8 cellular contexts compared by ENCODE assay signal in the genomic region with DNA sequence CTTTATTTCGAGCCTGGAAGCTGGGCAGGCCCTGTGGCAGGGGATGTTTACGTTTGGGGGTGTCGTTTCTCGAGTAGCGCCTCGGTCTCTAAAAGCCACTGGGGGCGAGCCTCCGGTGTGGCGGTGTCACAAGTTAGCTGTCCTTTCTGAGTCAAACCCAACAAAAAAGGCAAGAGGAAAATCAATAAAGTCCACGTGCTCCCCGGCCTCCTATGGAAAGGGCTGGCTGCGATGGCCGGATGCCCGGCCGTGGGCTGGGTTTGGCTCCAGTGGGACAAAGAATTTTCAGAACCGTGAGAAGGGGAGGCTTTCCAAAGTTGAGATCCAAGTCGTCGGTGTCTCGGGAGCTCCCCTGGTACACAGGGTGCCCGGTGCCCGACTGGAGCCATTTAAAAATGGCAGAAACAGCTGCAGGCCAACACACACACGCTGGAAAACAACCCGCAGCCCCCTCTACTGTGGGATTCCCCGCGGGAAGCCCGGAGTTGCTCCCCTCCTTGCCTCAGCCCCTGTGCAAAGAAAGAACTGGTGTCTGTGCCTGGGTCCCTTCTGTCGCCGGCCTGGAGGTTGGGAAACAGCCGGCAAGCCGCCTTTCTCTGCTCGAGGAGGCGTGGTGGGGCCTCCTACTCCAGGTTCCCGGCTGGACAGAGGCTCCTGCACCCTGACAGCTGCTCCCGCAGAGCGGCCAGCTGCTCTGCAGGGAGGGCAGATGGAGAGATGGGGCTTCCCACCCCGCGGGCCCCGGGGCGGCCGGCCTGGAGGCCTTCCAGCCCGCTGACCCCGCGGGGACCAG. TPM values are rescaled to one million over a fixed set of nuclear protein-coding genes. Genes with fewer than 3 reads are reported as not detected.
DNase-seq lines count a peak whose midpoint lies in the region; FAIRE-seq and TF ChIP-seq lines count a peak whose summit lies in the region.

No MANE protein-coding gene starts in this region.

- DNase-seq in C1 segment of cervical spinal cord (lab: John Stamatoyannopoulos, UW) (peak in 12 of 14 donors; percentile 30 to 76 (median 68)), GM19239 (ENCODE audit: insufficient read length, low spot score) (no peak), NCI-H82 treated with DMSO at 0.1 percent for 48 hours (lab: John Stamatoyannopoulos, UW; ENCODE audit: unreplicated experiment) (peak; percentile 60), breast epithelium (ENCODE audit: low spot score in 2 of 2) (peak; percentile 66 to 78), iPS DF 6.9 (ENCODE audit: low read depth, low spot score) (no peak), putamen (ENCODE audit: low spot score) (peak; percentile 63), GOT3 (lab: John Stamatoyannopoulos, UW) (no peak), UCSD-AML1 (lab: John Stamatoyannopoulos, UW; ENCODE audit: unreplicated experiment) (no peak)

- H3K4me3 ChIP-seq in breast epithelium = peak overlapping the region; percentile 65 to 97 (median 77)
- peak overlapping the region; percentile 84; the same call in 1 of the 2 replicates for H3K4me3 ChIP-seq in iPS DF 6.9 (ENCODE audit: low read length)

- WGBS in iPS DF 6.9 (ENCODE audit: insufficient coverage, insufficient read length) = no CpG with 5 or more reads among the region's 43 CpGs

- peak; percentile 39 for FAIRE-seq in GM19239 (lab: Jason Lieb, UNC)

- H3K27me3 ChIP-seq in breast epithelium = no peaks in the 10 kb centered on the region
- H3K27me3 ChIP-seq in iPS DF 6.9 (ENCODE audit: control insufficient read depth, insufficient read depth, low read length) = peaks cover 10% of the 10 kb centered on the region; the same call in 1 of the 2 replicates

- TF ChIP-seq CTCF in breast epithelium (IDR thresholded peaks at IDR 0.05) = no peak

- peak overlapping the region; percentile 84 to 88 for H3K27ac ChIP-seq in breast epithelium
- H3K27ac ChIP-seq in iPS DF 6.9 (ENCODE audit: low read length) = no peak overlapping the region

- intact Hi-C loops in breast epithelium (cut with DNase I; ENCODE audit: low total_unique reads) = loop anchor here (5.0 kb wide), 1 partner anchor 226 kb away; no protein-coding TSS in a partner anchor

- TF ChIP-seq POLR2A in breast epithelium (IDR thresholded peaks at IDR 0.05) = peak; percentile 33

- no peaks in the 10 kb centered on the region for H3K9me3 ChIP-seq in breast epithelium
- H3K9me3 ChIP-seq in iPS DF 6.9 (ENCODE audit: control insufficient read depth, insufficient read depth, low read length) = no peaks in the 10 kb centered on the region

- H3K4me1 ChIP-seq in breast epithelium = no peaks in the 10 kb centered on the region
- 0 out of 2 replicates have a peak, but pooled peaks cover 3% of the 10 kb centered on the region for H3K4me1 ChIP-seq in iPS DF 6.9 (ENCODE audit: control insufficient read depth, insufficient read depth, low read length)

- no peaks in the 10 kb centered on the region for H3K36me3 ChIP-seq in breast epithelium
- H3K36me3 ChIP-seq in iPS DF 6.9 (ENCODE audit: control insufficient read depth, insufficient read depth, low read length) = no peaks in the 10 kb centered on the region

RNA-seq across cellular contexts. Expression of a gene that starts 1.9 kb away (rescaled TPM):
- 10 to 100 TPM in 1 of 3 donors, 1 to 10 TPM in 2; 6.2 to 13.5 (median 8.8) TPM for total RNA-seq in breast epithelium

RNA-seq across cellular contexts. Expression of a gene that starts 55.0 kb away (rescaled TPM):
- total RNA-seq in breast epithelium = 10 to 100 TPM; 21.1 to 31.1 (median 28.2) TPM

Comparison
In these comparisons a context has a peak if more than half of its experiments do, and no peak if none do; other contexts are left out.
1. DNase-seq: peak in C1 segment of cervical spinal cord (12 of 14), NCI-H82 treated with DMSO at 0.1 percent for 48 hours (single experiment), breast epithelium (2 of 2) and putamen (single experiment); none in GM19239 (single experiment), iPS DF 6.9 (single experiment), GOT3 (single experiment) and UCSD-AML1 (single experiment).